Comparison of ENCODE assay signal across 1 cellular context in the genomic region with DNA sequence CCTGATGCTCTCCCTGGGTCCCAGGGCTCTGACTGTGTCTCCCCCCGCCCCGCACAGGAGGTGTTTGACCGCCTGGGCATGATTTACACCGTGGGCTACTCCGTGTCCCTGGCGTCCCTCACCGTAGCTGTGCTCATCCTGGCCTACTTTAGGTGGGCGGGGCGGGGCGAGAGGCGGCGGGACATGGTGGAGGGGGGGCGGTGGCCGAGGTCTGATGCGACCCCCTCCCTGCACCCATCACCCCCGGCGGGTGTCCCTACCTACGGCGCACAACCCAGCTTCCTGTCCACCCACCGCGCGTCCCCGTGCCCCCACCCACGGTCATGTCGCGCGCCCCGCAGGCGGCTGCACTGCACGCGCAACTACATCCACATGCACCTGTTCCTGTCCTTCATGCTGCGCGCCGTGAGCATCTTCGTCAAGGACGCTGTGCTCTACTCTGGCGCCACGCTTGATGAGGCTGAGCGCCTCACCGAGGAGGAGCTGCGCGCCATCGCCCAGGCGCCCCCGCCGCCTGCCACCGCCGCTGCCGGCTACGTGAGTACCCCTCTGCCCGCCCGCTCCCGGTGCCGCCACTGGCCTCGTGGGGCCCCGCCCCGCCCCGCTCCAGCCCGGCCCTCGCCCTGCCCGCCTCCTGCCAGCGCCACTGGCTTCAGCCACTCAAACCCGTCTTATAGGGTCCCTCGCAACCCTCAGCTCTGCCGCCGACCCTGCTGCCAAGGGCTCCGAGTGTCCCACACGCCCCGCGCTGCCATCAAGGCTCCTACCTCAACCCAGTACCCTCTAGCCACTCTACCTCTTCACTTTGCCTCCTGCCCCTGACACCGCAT.
TF ChIP-seq lines count a peak whose summit lies in the region.

No MANE protein-coding gene starts in this region.

TF ChIP-seq in endothelial cell of umbilical vein, 7 proteins besides CTCF, POLR2A, EP300 and RAD21:
- peak; percentile 18 for TF ChIP-seq EZH2 (IDR thresholded peaks at IDR 0.05; ENCODE audit: borderline replicate concordance, low read depth, low read length, severe bottlenecking)
- no peak for TF ChIP-seq JUN (IDR thresholded peaks at IDR 0.05; ENCODE audit: borderline replicate concordance, insufficient read depth, insufficient read length, low read depth)
